In genomic region chr16:18925306-18926188, GRCh38 we compare ENCODE assay signal across 8 cellular contexts. TPM values are rescaled to one million over a fixed set of nuclear protein-coding genes. Genes with fewer than 3 reads are reported as not detected.
DNase-seq lines count a peak whose midpoint lies in the region; ATAC-seq and TF ChIP-seq lines count a peak whose summit lies in the region.
"Not testable (repeated sequence)": the region's sequence is repeated elsewhere in the genome, so short reads cannot be mapped to it uniquely, and the experiment has no call there.

No MANE protein-coding gene starts in this region.

- not testable (repeated sequence) for TF ChIP-seq RAD21 in Ishikawa (IDR thresholded peaks at IDR 0.05; ENCODE audit: low read depth); neural cell (conservative IDR thresholded peaks at IDR 0.05)

- H3K27ac ChIP-seq in GM23338 (ENCODE audit: low read depth) (peak overlapping the region; percentile 94), SU-DHL-6 (ENCODE audit: low read depth, low read length) (peak overlapping the region; percentile 72), foreskin keratinocyte (peak overlapping the region; percentile 99), neural cell (ENCODE audit: low read length) (peak overlapping the region; percentile 75)

- H3K9me2 ChIP-seq in GM23338 (ENCODE audit: insufficient read depth); SU-DHL-6 (replicated peaks; ENCODE audit: insufficient read depth, low read length); neural cell (ENCODE audit: insufficient read depth, low read length): not testable (repeated sequence)

- H2AFZ ChIP-seq in GM23338 = not testable (repeated sequence)
- peak overlapping the region; percentile 75 for H2AFZ ChIP-seq in SU-DHL-6 (ENCODE audit: low read depth, low read length, severe bottlenecking)
- peak overlapping the region; percentile 21 for H2AFZ ChIP-seq in neural cell (ENCODE audit: low read depth, low read length)

- not testable (repeated sequence) for H3K9me3 Mint-ChIP-seq in GM23338; activated naive CD4-positive, alpha-beta T cell treated with anti-CD3 and anti-CD28 coated beads, Interleukin-2, amount 10 ng/mL, durations not matched to agents 7 days and 5 days

- H3K9ac ChIP-seq in SU-DHL-6 (ENCODE audit: low read length) = peak overlapping the region; percentile 71
- peak overlapping the region; percentile 76 for H3K9ac ChIP-seq in neural cell (ENCODE audit: low read length)

- TF ChIP-seq EP300 in Ishikawa (IDR thresholded peaks at IDR 0.05; ENCODE audit: borderline replicate concordance); neural cell (conservative IDR thresholded peaks at IDR 0.05; ENCODE audit: poor library complexity, severe bottlenecking): not testable (repeated sequence)

- CTCF ChIA-PET in activated naive CD4-positive, alpha-beta T cell treated with anti-CD3 and anti-CD28 coated beads, Interleukin-2, amount 10 ng/mL, durations not matched to agents 7 days and 5 days (lab: Charles Lee) = not testable (repeated sequence)

- H3K36me3 ChIP-seq in GM23338 (ENCODE audit: insufficient read depth); SU-DHL-6 (ENCODE audit: low read length); neural cell (ENCODE audit: insufficient read depth, low read length): not testable (repeated sequence)

- peak overlapping the region; percentile 96 for H3K27ac Mint-ChIP-seq in GM23338
- H3K27ac Mint-ChIP-seq in activated naive CD4-positive, alpha-beta T cell treated with anti-CD3 and anti-CD28 coated beads, Interleukin-2, amount 10 ng/mL, durations not matched to agents 7 days and 5 days = peak overlapping the region; percentile 98

- not testable (repeated sequence) for TF ChIP-seq CTCF in GM23338 (conservative IDR thresholded peaks at IDR 0.05; ENCODE audit: low read depth in 2 of 2); SU-DHL-6 (IDR thresholded peaks at IDR 0.05; ENCODE audit: insufficient read depth, low read length, poor library complexity, severe bottlenecking); foreskin keratinocyte (conservative IDR thresholded peaks at IDR 0.05); neural cell (IDR thresholded peaks at IDR 0.05; ENCODE audit: poor library complexity, severe bottlenecking)

- not testable (repeated sequence) for H3F3A ChIP-seq in GM23338 (replicated peaks; ENCODE audit: low read depth); SU-DHL-6 (ENCODE audit: insufficient read depth); neural cell (ENCODE audit: insufficient read depth, low read length, poor library complexity, severe bottlenecking)

- peak overlapping the region; percentile 89 for H3K4me2 ChIP-seq in GM23338
- peak overlapping the region; percentile 89 for H3K4me2 ChIP-seq in SU-DHL-6 (ENCODE audit: low read depth, low read length, poor library complexity, severe bottlenecking)
- peak overlapping the region; percentile 80 for H3K4me2 ChIP-seq in neural cell (ENCODE audit: low read length)

- H3K4me3 Mint-ChIP-seq in GM23338 = peak overlapping the region; percentile 95
- H3K4me3 Mint-ChIP-seq in activated naive CD4-positive, alpha-beta T cell treated with anti-CD3 and anti-CD28 coated beads, Interleukin-2, amount 10 ng/mL, durations not matched to agents 7 days and 5 days = peak overlapping the region; percentile 99

- DNase-seq in Daoy (ENCODE audit: low read depth) (peak; percentile 52), GM23338 (ENCODE audit: low spot score) (peak; percentile 63), foreskin keratinocyte (peak in 1 of 2 donors; percentile 42)
- DNase-seq in activated naive CD4-positive, alpha-beta T cell treated with anti-CD3 and anti-CD28 coated beads, Interleukin-2, amount 10 ng/mL, durations not matched to agents 7 days and 5 days = peak; percentile 81
- peak; percentile 26 to 60 for DNase-seq in stimulated activated CD8-positive, alpha-beta memory T cell treated with anti-CD3 and anti-CD28 coated beads, Interleukin-7, amount 100 ng/mL, for 4 hours (ENCODE audit: low read depth in 2 of 2)

- not testable (repeated sequence) for H3K27me3 ChIP-seq in GM23338 (ENCODE audit: insufficient read depth); SU-DHL-6 (ENCODE audit: low read length); foreskin keratinocyte; neural cell (ENCODE audit: insufficient read depth, low read depth, low read length)

- peaks cover 26% of the 10 kb centered on the region for H4K20me1 ChIP-seq in GM23338 (replicated peaks; ENCODE audit: insufficient read depth)
- H4K20me1 ChIP-seq in SU-DHL-6 (ENCODE audit: low read depth, low read length); neural cell (ENCODE audit: insufficient read depth): not testable (repeated sequence)

- not testable (repeated sequence) for H3K9me3 ChIP-seq in SU-DHL-6 (ENCODE audit: insufficient read depth, low read length); neural cell (ENCODE audit: low read length)

- H3K4me3 ChIP-seq in GM23338 (peak overlapping the region; percentile 98), SU-DHL-6 (ENCODE audit: insufficient read depth, low read length, poor library complexity, severe bottlenecking) (peak overlapping the region; percentile 78), neural cell (ENCODE audit: low read length) (peak overlapping the region; percentile 73)

- H3K4me1 ChIP-seq in GM23338 (ENCODE audit: insufficient read depth); foreskin keratinocyte: not testable (repeated sequence)

- H3K27me3 Mint-ChIP-seq in GM23338 (ENCODE audit: insufficient read depth, low read depth, poor library complexity); activated naive CD4-positive, alpha-beta T cell treated with anti-CD3 and anti-CD28 coated beads, Interleukin-2, amount 10 ng/mL, durations not matched to agents 7 days and 5 days: not testable (repeated sequence)

- peaks cover 50% of the 10 kb centered on the region for H3K79me2 ChIP-seq in GM23338 (replicated peaks; ENCODE audit: insufficient read depth)
- H3K79me2 ChIP-seq in SU-DHL-6 (ENCODE audit: insufficient read depth, low read length) = peaks cover 47% of the 10 kb centered on the region
- H3K79me2 ChIP-seq in neural cell (replicated peaks; ENCODE audit: insufficient read depth, low read length) = peaks cover 26% of the 10 kb centered on the region

- H3K36me3 Mint-ChIP-seq in GM23338 (ENCODE audit: low read depth) = not testable (repeated sequence)
- peaks cover 13% of the 10 kb centered on the region for H3K36me3 Mint-ChIP-seq in activated naive CD4-positive, alpha-beta T cell treated with anti-CD3 and anti-CD28 coated beads, Interleukin-2, amount 10 ng/mL, durations not matched to agents 7 days and 5 days

- H3K4me1 Mint-ChIP-seq in GM23338 = not testable (repeated sequence)
- H3K4me1 Mint-ChIP-seq in activated naive CD4-positive, alpha-beta T cell treated with anti-CD3 and anti-CD28 coated beads, Interleukin-2, amount 10 ng/mL, durations not matched to agents 7 days and 5 days = peaks cover 40% of the 10 kb centered on the region

- ATAC-seq in GM23338 (peak; percentile 78), foreskin keratinocyte (peak; percentile 52)

TF ChIP-seq in GM23338, 12 proteins besides CTCF, POLR2A, EP300 and RAD21:
- TF ChIP-seq POLR2AphosphoS5 (IDR thresholded peaks at IDR 0.05; ENCODE audit: low read depth) = peak; percentile 20; the same call in 1 of the 2 replicates

TF ChIP-seq in Ishikawa, 13 proteins besides CTCF, POLR2A, EP300 and RAD21:
- TF ChIP-seq MAX (IDR thresholded peaks at IDR 0.05) = peak; percentile 47; the same call in 1 of the 2 replicates
TF ChIP-seq in Ishikawa: peak in this region for 1; not testable (repeated sequence) for 12.

TF ChIP-seq in neural cell, 6 proteins besides CTCF, POLR2A, EP300 and RAD21:
- TF ChIP-seq MXI1 (conservative IDR thresholded peaks at IDR 0.05; ENCODE audit: poor library complexity, severe bottlenecking) = peak; percentile 66

RNA-seq across cellular contexts. Expression of gene SMG1, which starts 0.7 kb away (rescaled TPM):
- 19.8 and 22.0 TPM in 2 replicates for total RNA-seq in Daoy (2014; rRNA removed; shearing (Covaris generic))
- total RNA-seq in GM23338 (2014; rRNA removed; shearing (Covaris generic)) = 93.5 and 119 TPM in 2 replicates
- polyA plus RNA-seq in GM23338 (2016; fragmentation: Nextera tagmentation; extraction: Ambion mirVana) (18.2 and 18.6 TPM in 2 replicates), foreskin keratinocyte (2.9 and 3.2 TPM in 2 replicates), neural cell (26.3 and 32.7 TPM in 2 replicates)
- total RNA-seq in foreskin keratinocyte = 34.5 and 37.9 TPM in 2 replicates
- polyA minus RNA-seq in neural cell = 161 and 173 TPM in 2 replicates

RNA-seq across cellular contexts. Expression of gene TMC7, which starts 58.2 kb away (rescaled TPM):
- 1.3 and 1.9 TPM in 2 replicates for total RNA-seq in Daoy (2014; rRNA removed; shearing (Covaris generic))
- 2.4 TPM in 2 replicates for total RNA-seq in GM23338 (2014; rRNA removed; shearing (Covaris generic))
- polyA plus RNA-seq in GM23338 (2016; fragmentation: Nextera tagmentation; extraction: Ambion mirVana) (0.75 and 1.7 TPM in 2 replicates), foreskin keratinocyte (1.2 and 1.4 TPM in 2 replicates), neural cell (2.3 and 3.5 TPM in 2 replicates)
- total RNA-seq in foreskin keratinocyte = 2.6 and 2.9 TPM in 2 replicates
- 5.6 and 6.1 TPM in 2 replicates for polyA minus RNA-seq in neural cell
